10 cellular contexts compared by ENCODE assay signal in the genomic region with DNA sequence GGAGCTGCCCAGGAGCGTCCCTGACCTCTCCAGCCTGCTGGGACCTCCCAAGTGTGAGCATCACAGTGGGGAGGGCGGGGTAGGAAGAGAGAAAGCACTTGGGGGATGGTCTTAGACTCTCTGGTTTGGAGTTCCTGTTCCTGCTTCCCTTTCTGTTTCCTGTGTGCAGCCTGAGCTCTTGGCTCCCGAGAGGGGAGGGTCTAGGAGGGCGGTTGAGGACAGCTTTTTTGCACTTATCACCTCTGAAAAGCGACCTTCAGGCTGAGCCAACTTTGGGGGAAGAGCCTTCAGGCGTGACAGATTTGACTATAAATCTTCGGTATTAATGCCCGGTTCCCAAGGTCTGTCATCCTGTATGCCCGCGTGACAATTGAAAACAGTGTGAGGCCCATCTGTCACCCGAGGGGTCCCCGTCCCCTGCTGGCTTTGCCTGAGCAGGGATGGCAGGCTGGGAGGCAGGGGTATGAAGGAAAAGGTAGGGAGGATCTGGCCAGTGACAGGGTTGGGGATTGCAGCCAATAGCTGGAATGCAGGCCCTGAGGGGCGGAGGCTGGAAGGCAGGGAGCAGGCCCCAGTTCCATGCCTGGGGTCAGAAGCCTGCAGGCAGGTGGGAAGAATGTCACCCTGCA.
DNase-seq lines count a peak whose midpoint lies in the region; ATAC-seq and TF ChIP-seq lines count a peak whose summit lies in the region.
"Had no signal": no experiment of that assay in that cellular context is flagged by ENCODE, and none has a peak within 500 bp of the region (broad histone marks: within the 10 kb centered on the region; RNA-seq: fewer than 3 reads in every experiment).

No MANE protein-coding gene starts in this region.

- no peak overlapping the region for H3K14ac ChIP-seq in trophoblast cell (ENCODE audit: low read length)

- H3K4me1 ChIP-seq in trophoblast cell (ENCODE audit: control insufficient read depth in 1 of 2, insufficient read depth in 2 of 2, low read length in 2 of 2) (peaks cover 0 to 6% of the 10 kb centered on the region in 2 experiments), tibial artery (peaks cover 0 to 42% (median 26%) of the 10 kb centered on the region in 4 donors)

- H3K9ac ChIP-seq in trophoblast cell (ENCODE audit: low read length) = no peak overlapping the region

- H4K8ac ChIP-seq in trophoblast cell (ENCODE audit: low read depth, low read length) = no peak overlapping the region

- H3K23ac ChIP-seq in trophoblast cell (ENCODE audit: low read length) = no peak overlapping the region

- no peak overlapping the region for H3K4me3 ChIP-seq in H7 (ENCODE audit: insufficient read depth, low read depth, low read length)
- no peak overlapping the region for H3K4me3 ChIP-seq in trophoblast cell (ENCODE audit: low read depth, low read length)
- no peak overlapping the region for H3K4me3 ChIP-seq in tibial artery

- no peak overlapping the region for H2BK5ac ChIP-seq in trophoblast cell (ENCODE audit: low read depth, low read length, poor library complexity)

- ATAC-seq in esophagus mucosa (peak; percentile 22), GM19324 (IDR thresholded peaks at IDR 0.05; ENCODE audit: low FRiP score, unreplicated experiment) (no peak)
- ATAC-seq: stimulated activated effector memory CD8-positive, alpha-beta T cell treated with anti-CD3 and anti-CD28 coated beads, Interleukin-12 subunit alpha, Interleukin-12 subunit beta, amount 100 ng/mL, for 72 hours had no signal

- H3K9me3 ChIP-seq in trophoblast cell (ENCODE audit: insufficient read depth, low read depth, low read length) = no peaks in the 10 kb centered on the region
- H3K9me3 ChIP-seq in tibial artery = no peaks in the 10 kb centered on the region

- H2BK12ac ChIP-seq in trophoblast cell (ENCODE audit: low read length) = no peak overlapping the region

- no peaks in the 10 kb centered on the region for H3K79me2 ChIP-seq in trophoblast cell (ENCODE audit: control insufficient read depth, insufficient read depth, low read length, poor library complexity)

- H4K12ac ChIP-seq in trophoblast cell (ENCODE audit: low read depth, low read length) = no peak overlapping the region

- H3K79me1 ChIP-seq in trophoblast cell (ENCODE audit: low read length) = no peaks in the 10 kb centered on the region

- intact Hi-C loops in tibial artery (cut with DNase I; ENCODE audit: low total_unique reads) = no loop called here

- in situ Hi-C loops in G401 (cut with HindIII; ENCODE audit: low sequenced_read_pairs) = no loop called here

- no peak overlapping the region for H2AK5ac ChIP-seq in trophoblast cell (ENCODE audit: low read length)

- TF ChIP-seq CTCF in tibial artery (IDR thresholded peaks at IDR 0.05) = no peak

- H3K4ac ChIP-seq in trophoblast cell (ENCODE audit: low read depth, low read length) = no peak overlapping the region

- no peak overlapping the region for H3K4me2 ChIP-seq in trophoblast cell (ENCODE audit: low read length)

- H3K27ac ChIP-seq in trophoblast cell (ENCODE audit: low read depth, low read length) = no peak overlapping the region
- no peak overlapping the region for H3K27ac ChIP-seq in tibial artery

- peak overlapping the region; percentile 28 for H2AFZ ChIP-seq in trophoblast cell (ENCODE audit: insufficient read depth, low read length, poor library complexity)

- H2BK120ac ChIP-seq in trophoblast cell (ENCODE audit: insufficient read depth, low read length, poor library complexity) = no peak overlapping the region

- no peak overlapping the region for H4K91ac ChIP-seq in trophoblast cell (ENCODE audit: low read depth, low read length)

- peak; percentile 89 for DNase-seq in H7
- DNase-seq in NCI-H2171 treated with DMSO at 0.1 percent for 48 hours (lab: John Stamatoyannopoulos, UW) = peak; percentile 92
- peak; percentile 88 to 90 for DNase-seq in trophoblast cell
- DNase-seq in tibial artery = no peak
- DNase-seq in EL = no peak
- no peak for DNase-seq in G401 (ENCODE audit: low spot score)
- DNase-seq: NCI-H187 had no signal

- WGBS in trophoblast cell (ENCODE audit: extremely low coverage, insufficient coverage, insufficient read length) = no CpG with 5 or more reads among the region's 13 CpGs

- H3K18ac ChIP-seq in trophoblast cell (ENCODE audit: low read length) = no peak overlapping the region

- no peaks in the 10 kb centered on the region for H3K36me3 ChIP-seq in H7 (replicated peaks; ENCODE audit: control insufficient read depth, insufficient read depth, low read length)
- H3K36me3 ChIP-seq in trophoblast cell (ENCODE audit: control insufficient read depth in 1 of 2, insufficient read depth in 2 of 2, low read length in 2 of 2) = no peaks in the 10 kb centered on the region
- H3K36me3 ChIP-seq in tibial artery = no peaks in the 10 kb centered on the region

- no peaks in the 10 kb centered on the region for H3K27me3 ChIP-seq in H7 (ENCODE audit: control insufficient read depth, insufficient read depth, low read length)
- H3K27me3 ChIP-seq in trophoblast cell (ENCODE audit: insufficient read depth, low read length) = no peaks in the 10 kb centered on the region
- no peaks in the 10 kb centered on the region for H3K27me3 ChIP-seq in tibial artery

Comparison
In these comparisons a context has a peak if more than half of its experiments do, and no peak if none do; other contexts are left out.
1. DNase-seq: peak in H7 (single experiment), NCI-H2171 treated with DMSO at 0.1 percent for 48 hours (single experiment) and trophoblast cell (2 of 2); none in tibial artery (0 of 2), EL (single experiment) and G401 (single experiment).